ENCODE assay signal across 24 cellular contexts in genomic region chr16:89596061-89596689, GRCh38. TPM values are rescaled to one million over a fixed set of nuclear protein-coding genes. Genes with fewer than 3 reads are reported as not detected.
"Had no signal": no experiment of that assay in that cellular context is flagged by ENCODE, and none has a peak within 500 bp of the region (broad histone marks: within the 10 kb centered on the region; RNA-seq: fewer than 3 reads in every experiment).

No MANE protein-coding gene starts in this region.

- H3K36me3 ChIP-seq: esophagus squamous epithelium, gastroesophageal sphincter, neutrophil, tibial nerve had no signal

- H3K27me3 ChIP-seq: esophagus squamous epithelium, gastroesophageal sphincter, neutrophil, testis, tibial nerve had no signal

- H3K4me1 ChIP-seq: gastroesophageal sphincter, psoas muscle, testis, tibial nerve had no signal

- H3K27ac Mint-ChIP-seq: dendritic cell treated with granulocyte-macrophage colony-stimulating factor and Interleukin-4, amounts not matched to agents 40 ng/mL and 50 ng/mL, for 4 days; effector memory CD8-positive, alpha-beta T cell; naive B cell; nephron; stimulated activated naive B cell treated with anti-CD40 and anti-IgM and Interleukin-4, amounts not matched to agents 10 μg/mL and 1 μg/mL and 100 μg/mL, for 72 hours; stimulated activated naive CD8-positive, alpha-beta T cell treated with anti-CD3 and anti-CD28 coated beads, Interleukin-15, amount 100 ng/mL, for 72 hours had no signal

- H3K9me3 Mint-ChIP-seq: dendritic cell treated with granulocyte-macrophage colony-stimulating factor and Interleukin-4, amounts not matched to agents 40 ng/mL and 50 ng/mL, for 4 days; effector memory CD8-positive, alpha-beta T cell; naive B cell; nephron; stimulated activated naive B cell treated with anti-CD40 and anti-IgM and Interleukin-4, amounts not matched to agents 10 μg/mL and 1 μg/mL and 100 μg/mL, for 72 hours; stimulated activated naive CD8-positive, alpha-beta T cell treated with anti-CD3 and anti-CD28 coated beads, Interleukin-15, amount 100 ng/mL, for 72 hours had no signal

- DNase-seq: effector memory CD8-positive, alpha-beta T cell; esophagus squamous epithelium; foreskin fibroblast; kidney; left colon; left ventricle myocardium superior; mesendoderm; naive B cell; psoas muscle; retina; stimulated activated CD4-positive, alpha-beta T cell treated with anti-CD3 and anti-CD28 coated beads, Interleukin-2, amount 100 ng/mL, for 24 hours; stimulated activated CD4-positive, alpha-beta T cell treated with anti-CD3 and anti-CD28 coated beads, Interleukin-4, amount 100 ng/mL, for 4 hours; stimulated activated naive B cell treated with anti-CD40 and anti-IgM and Interleukin-4, amounts not matched to agents 10 μg/mL and 1 μg/mL and 100 μg/mL, for 72 hours; stimulated activated naive CD8-positive, alpha-beta T cell treated with anti-CD3 and anti-CD28 coated beads, Interleukin-15, amount 100 ng/mL, for 72 hours; testis had no signal

- ATAC-seq: effector memory CD8-positive, alpha-beta T cell; gastroesophageal sphincter; left colon; left ventricle myocardium superior; psoas muscle; sciatic nerve; stimulated activated naive B cell treated with anti-CD40 and anti-IgM and Interleukin-4, amounts not matched to agents 10 μg/mL and 1 μg/mL and 100 μg/mL, for 72 hours; stimulated activated naive CD8-positive, alpha-beta T cell treated with anti-CD3 and anti-CD28 coated beads, Interleukin-15, amount 100 ng/mL, for 72 hours had no signal

- H3K4me3 Mint-ChIP-seq: dendritic cell treated with granulocyte-macrophage colony-stimulating factor and Interleukin-4, amounts not matched to agents 40 ng/mL and 50 ng/mL, for 4 days; effector memory CD8-positive, alpha-beta T cell; naive B cell; nephron; stimulated activated naive B cell treated with anti-CD40 and anti-IgM and Interleukin-4, amounts not matched to agents 10 μg/mL and 1 μg/mL and 100 μg/mL, for 72 hours; stimulated activated naive CD8-positive, alpha-beta T cell treated with anti-CD3 and anti-CD28 coated beads, Interleukin-15, amount 100 ng/mL, for 72 hours had no signal

- H3K36me3 Mint-ChIP-seq: naive B cell; stimulated activated naive B cell treated with anti-CD40 and anti-IgM and Interleukin-4, amounts not matched to agents 10 μg/mL and 1 μg/mL and 100 μg/mL, for 72 hours had no signal

- FAIRE-seq: colon, kidney had no signal

- H3K27me3 Mint-ChIP-seq: effector memory CD8-positive, alpha-beta T cell; naive B cell; stimulated activated naive CD8-positive, alpha-beta T cell treated with anti-CD3 and anti-CD28 coated beads, Interleukin-15, amount 100 ng/mL, for 72 hours had no signal

- H3K9me3 ChIP-seq: esophagus squamous epithelium, gastroesophageal sphincter, neutrophil, psoas muscle, testis, tibial nerve had no signal

- H3K27ac ChIP-seq: esophagus squamous epithelium, gastroesophageal sphincter, neutrophil, psoas muscle, testis, tibial nerve had no signal

- H3K4me1 Mint-ChIP-seq: naive B cell, nephron had no signal

- H3K4me3 ChIP-seq: esophagus squamous epithelium, gastroesophageal sphincter, psoas muscle, testis, tibial nerve had no signal

RNA-seq across cellular contexts. Expression of gene DPEP1, which starts 17.3 kb away (rescaled TPM):
- total RNA-seq: left ventricle myocardium superior, psoas muscle, sciatic nerve, skeletal muscle tissue had no signal

RNA-seq across cellular contexts. Expression of gene CPNE7, which starts 20.6 kb away (rescaled TPM):
- total RNA-seq: left ventricle myocardium superior, psoas muscle, sciatic nerve, skeletal muscle tissue, subcutaneous adipose tissue had no signal
